Comparison of ENCODE assay signal across 30 cellular contexts in the genomic region with DNA sequence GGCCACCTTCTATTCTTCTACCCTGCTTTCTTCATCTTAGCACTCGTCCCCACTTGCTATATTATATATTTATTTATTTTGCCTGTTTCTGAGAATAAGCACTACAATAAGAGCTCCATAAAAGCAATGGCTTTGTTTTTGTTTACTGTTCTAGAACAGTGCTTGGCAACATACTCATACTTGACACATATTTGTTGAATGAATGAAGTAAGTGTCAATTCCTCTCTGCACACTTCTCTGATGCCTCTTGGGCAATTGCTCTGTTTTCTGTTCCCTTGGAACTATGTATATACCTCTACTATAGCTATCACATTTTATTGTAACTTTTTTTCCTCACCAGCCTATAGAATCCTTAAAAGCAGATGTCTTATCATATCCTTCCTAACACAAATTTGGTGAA.
"Had no signal": no experiment of that assay in that cellular context is flagged by ENCODE, and none has a peak within 500 bp of the region (broad histone marks: within the 10 kb centered on the region; RNA-seq: fewer than 3 reads in every experiment).

No MANE protein-coding gene starts in this region.

- H3K79me2 ChIP-seq: parathyroid adenoma had no signal

- H3K36me3 Mint-ChIP-seq: natural killer cell treated with Interleukin-12 subunit alpha and Interleukin-12 subunit beta and Interleukin-15 and Interleukin-18, amount 100 ng/mL, for 72 hours; stimulated activated effector memory CD8-positive, alpha-beta T cell treated with anti-CD3 and anti-CD28 coated beads, Interleukin-12 subunit alpha, Interleukin-12 subunit beta, amount 100 ng/mL, for 72 hours; type B pancreatic cell had no signal

- H3K9me3 Mint-ChIP-seq: natural killer cell treated with Interleukin-12 subunit alpha and Interleukin-12 subunit beta and Interleukin-15 and Interleukin-18, amount 100 ng/mL, for 72 hours; neural crest cell; stimulated activated naive CD8-positive, alpha-beta T cell treated with anti-CD3 and anti-CD28 coated beads, Interleukin-15, Interleukin-2, amounts not matched to agents 100 ng/mL and 50 ng/mL, for 24 hours had no signal

- H3K4me1 ChIP-seq: parathyroid adenoma, thyroid gland, tibial nerve, upper lobe of right lung, uterus had no signal

- H3K9ac ChIP-seq: parathyroid adenoma had no signal

- H3K4me1 Mint-ChIP-seq: nephron progenitor cell, neural crest cell had no signal

- FAIRE-seq: small intestine had no signal

- H2AFZ ChIP-seq: parathyroid adenoma had no signal

- H3K36me3 ChIP-seq: neutrophil, ovary, right lobe of liver, sigmoid colon, stomach, thoracic aorta, thyroid gland, tibial nerve, upper lobe of right lung, uterus had no signal

- DNase-seq: naive thymus-derived CD8-positive, alpha-beta T cell; nephron progenitor cell; nucleus accumbens; ovary; posterior cingulate gyrus; psoas muscle; right cardiac atrium; right lobe of liver; sigmoid colon; small intestine; stimulated activated CD4-positive, alpha-beta T cell treated with anti-CD3 and anti-CD28 coated beads, Interleukin-15, amount 100 ng/mL, for 24 hours; stimulated activated CD4-positive, alpha-beta T cell treated with anti-CD3 and anti-CD28 coated beads, Interleukin-2, amount 100 ng/mL, for 24 hours; stimulated activated CD4-positive, alpha-beta T cell treated with anti-CD3 and anti-CD28 coated beads, Interleukin-2, amount 100 ng/mL, for 48 hours; stimulated activated CD4-positive, alpha-beta T cell treated with anti-CD3 and anti-CD28 coated beads, Interleukin-4, amount 100 ng/mL, for 24 hours; stimulated activated naive B cell treated with anti-CD40 and anti-IgM and Interleukin-4, amounts not matched to agents 10 μg/mL and 1 μg/mL and 100 μg/mL, for 72 hours; stimulated activated naive CD4-positive, alpha-beta T cell treated with Interleukin-2 at 50 U/mL for 16 hours; stomach; thyroid gland; upper lobe of right lung; uterus had no signal

- H3K4me3 ChIP-seq: ovary, psoas muscle, right lobe of liver, sigmoid colon, stomach, thoracic aorta, thyroid gland, tibial nerve, upper lobe of right lung, uterus had no signal

- H3K9me3 ChIP-seq: neutrophil, ovary, psoas muscle, right lobe of liver, sigmoid colon, stomach, thoracic aorta, thyroid gland, tibial nerve, upper lobe of right lung, uterus had no signal

- H3K27me3 ChIP-seq: neutrophil, ovary, right lobe of liver, sigmoid colon, stomach, thyroid gland, tibial nerve, upper lobe of right lung, uterus had no signal

- H3K27ac ChIP-seq: neutrophil, ovary, parathyroid adenoma, psoas muscle, right lobe of liver, sigmoid colon, stomach, thoracic aorta, thyroid gland, tibial nerve, upper lobe of right lung, uterus had no signal

- ATAC-seq: naive thymus-derived CD8-positive, alpha-beta T cell; natural killer cell treated with Interleukin-12 subunit alpha and Interleukin-12 subunit beta and Interleukin-15 and Interleukin-18, amount 100 ng/mL, for 72 hours; psoas muscle; right cardiac atrium; right lobe of liver; stimulated activated effector memory CD8-positive, alpha-beta T cell treated with anti-CD3 and anti-CD28 coated beads, Interleukin-12 subunit alpha, Interleukin-12 subunit beta, amount 100 ng/mL, for 72 hours; stimulated activated naive B cell treated with anti-CD40 and anti-IgM and Interleukin-4, amounts not matched to agents 10 μg/mL and 1 μg/mL and 100 μg/mL, for 72 hours; upper lobe of right lung had no signal

- H3K4me3 Mint-ChIP-seq: naive thymus-derived CD8-positive, alpha-beta T cell; natural killer cell treated with Interleukin-12 subunit alpha and Interleukin-12 subunit beta and Interleukin-15 and Interleukin-18, amount 100 ng/mL, for 72 hours; nephron progenitor cell; neural crest cell; stimulated activated effector memory CD8-positive, alpha-beta T cell treated with anti-CD3 and anti-CD28 coated beads, Interleukin-12 subunit alpha, Interleukin-12 subunit beta, amount 100 ng/mL, for 72 hours; stimulated activated naive B cell treated with anti-CD40 and anti-IgM and Interleukin-4, amounts not matched to agents 10 μg/mL and 1 μg/mL and 100 μg/mL, for 72 hours; stimulated activated naive CD8-positive, alpha-beta T cell treated with anti-CD3 and anti-CD28 coated beads, Interleukin-15, Interleukin-2, amounts not matched to agents 100 ng/mL and 50 ng/mL, for 24 hours; type B pancreatic cell had no signal

- H3K27ac Mint-ChIP-seq: naive thymus-derived CD8-positive, alpha-beta T cell; natural killer cell treated with Interleukin-12 subunit alpha and Interleukin-12 subunit beta and Interleukin-15 and Interleukin-18, amount 100 ng/mL, for 72 hours; nephron progenitor cell; progenitor cell of endocrine pancreas; stimulated activated naive B cell treated with anti-CD40 and anti-IgM and Interleukin-4, amounts not matched to agents 10 μg/mL and 1 μg/mL and 100 μg/mL, for 72 hours; stimulated activated naive CD8-positive, alpha-beta T cell treated with anti-CD3 and anti-CD28 coated beads, Interleukin-15, Interleukin-2, amounts not matched to agents 100 ng/mL and 50 ng/mL, for 24 hours; type B pancreatic cell had no signal

- H3K27me3 Mint-ChIP-seq: progenitor cell of endocrine pancreas, type B pancreatic cell had no signal
